In the genomic region with DNA sequence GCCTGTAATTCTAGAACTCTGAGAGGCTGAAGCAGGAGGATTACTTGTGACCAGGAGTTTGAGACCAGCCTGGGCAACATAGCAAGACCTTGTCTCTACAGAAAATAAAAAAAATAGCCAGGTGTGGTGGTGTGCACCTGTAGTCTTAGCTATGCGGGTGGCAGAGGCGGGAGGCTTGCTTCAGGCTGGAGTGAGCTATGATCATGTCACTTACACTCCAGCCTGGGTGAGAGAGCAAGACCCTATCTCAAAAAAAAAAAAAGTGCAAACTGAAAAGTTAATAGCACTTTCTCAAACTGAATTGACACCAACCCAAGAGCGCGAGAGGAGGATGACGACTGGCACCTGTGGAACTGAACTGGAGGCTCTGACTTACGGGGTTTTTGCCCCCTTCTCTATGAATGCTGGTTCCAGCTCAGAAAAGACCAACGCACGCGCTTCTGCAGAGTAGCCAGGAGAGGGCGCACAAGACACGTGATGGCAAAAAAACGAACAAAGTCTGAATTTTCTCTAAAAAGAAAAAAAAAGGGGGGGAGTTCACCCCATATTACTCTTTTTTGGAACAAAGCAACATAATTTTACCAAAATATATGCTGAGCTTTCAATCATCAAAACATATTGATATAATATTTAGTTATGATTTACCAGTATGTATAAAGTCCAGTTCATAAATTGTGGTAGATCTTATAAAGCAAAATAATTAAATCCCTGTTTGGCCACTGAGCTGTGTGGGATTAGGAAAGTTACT, we compare ENCODE assay signal across 2 cellular contexts.
TF ChIP-seq lines count a peak whose summit lies in the region.

No MANE protein-coding gene starts in this region.

TF ChIP-seq in WTC11, 78 proteins besides CTCF, POLR2A, EP300 and RAD21:
- TF ChIP-seq, protein P1, sequence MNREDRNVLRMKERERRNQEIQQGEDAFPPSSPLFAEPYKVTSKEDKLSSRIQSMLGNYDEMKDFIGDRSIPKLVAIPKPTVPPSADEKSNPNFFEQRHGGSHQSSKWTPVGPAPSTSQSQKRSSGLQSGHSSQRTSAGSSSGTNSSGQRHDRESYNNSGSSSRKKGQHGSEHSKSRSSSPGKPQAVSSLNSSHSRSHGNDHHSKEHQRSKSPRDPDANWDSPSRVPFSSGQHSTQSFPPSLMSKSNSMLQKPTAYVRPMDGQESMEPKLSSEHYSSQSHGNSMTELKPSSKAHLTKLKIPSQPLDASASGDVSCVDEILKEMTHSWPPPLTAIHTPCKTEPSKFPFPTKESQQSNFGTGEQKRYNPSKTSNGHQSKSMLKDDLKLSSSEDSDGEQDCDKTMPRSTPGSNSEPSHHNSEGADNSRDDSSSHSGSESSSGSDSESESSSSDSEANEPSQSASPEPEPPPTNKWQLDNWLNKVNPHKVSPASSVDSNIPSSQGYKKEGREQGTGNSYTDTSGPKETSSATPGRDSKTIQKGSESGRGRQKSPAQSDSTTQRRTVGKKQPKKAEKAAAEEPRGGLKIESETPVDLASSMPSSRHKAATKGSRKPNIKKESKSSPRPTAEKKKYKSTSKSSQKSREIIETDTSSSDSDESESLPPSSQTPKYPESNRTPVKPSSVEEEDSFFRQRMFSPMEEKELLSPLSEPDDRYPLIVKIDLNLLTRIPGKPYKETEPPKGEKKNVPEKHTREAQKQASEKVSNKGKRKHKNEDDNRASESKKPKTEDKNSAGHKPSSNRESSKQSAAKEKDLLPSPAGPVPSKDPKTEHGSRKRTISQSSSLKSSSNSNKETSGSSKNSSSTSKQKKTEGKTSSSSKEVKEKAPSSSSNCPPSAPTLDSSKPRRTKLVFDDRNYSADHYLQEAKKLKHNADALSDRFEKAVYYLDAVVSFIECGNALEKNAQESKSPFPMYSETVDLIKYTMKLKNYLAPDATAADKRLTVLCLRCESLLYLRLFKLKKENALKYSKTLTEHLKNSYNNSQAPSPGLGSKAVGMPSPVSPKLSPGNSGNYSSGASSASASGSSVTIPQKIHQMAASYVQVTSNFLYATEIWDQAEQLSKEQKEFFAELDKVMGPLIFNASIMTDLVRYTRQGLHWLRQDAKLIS (CRISPR knock-in tag; IDR thresholded peaks at IDR 0.05; ENCODE audit: borderline replicate concordance), result no peak
- TF ChIP-seq, protein P2, sequence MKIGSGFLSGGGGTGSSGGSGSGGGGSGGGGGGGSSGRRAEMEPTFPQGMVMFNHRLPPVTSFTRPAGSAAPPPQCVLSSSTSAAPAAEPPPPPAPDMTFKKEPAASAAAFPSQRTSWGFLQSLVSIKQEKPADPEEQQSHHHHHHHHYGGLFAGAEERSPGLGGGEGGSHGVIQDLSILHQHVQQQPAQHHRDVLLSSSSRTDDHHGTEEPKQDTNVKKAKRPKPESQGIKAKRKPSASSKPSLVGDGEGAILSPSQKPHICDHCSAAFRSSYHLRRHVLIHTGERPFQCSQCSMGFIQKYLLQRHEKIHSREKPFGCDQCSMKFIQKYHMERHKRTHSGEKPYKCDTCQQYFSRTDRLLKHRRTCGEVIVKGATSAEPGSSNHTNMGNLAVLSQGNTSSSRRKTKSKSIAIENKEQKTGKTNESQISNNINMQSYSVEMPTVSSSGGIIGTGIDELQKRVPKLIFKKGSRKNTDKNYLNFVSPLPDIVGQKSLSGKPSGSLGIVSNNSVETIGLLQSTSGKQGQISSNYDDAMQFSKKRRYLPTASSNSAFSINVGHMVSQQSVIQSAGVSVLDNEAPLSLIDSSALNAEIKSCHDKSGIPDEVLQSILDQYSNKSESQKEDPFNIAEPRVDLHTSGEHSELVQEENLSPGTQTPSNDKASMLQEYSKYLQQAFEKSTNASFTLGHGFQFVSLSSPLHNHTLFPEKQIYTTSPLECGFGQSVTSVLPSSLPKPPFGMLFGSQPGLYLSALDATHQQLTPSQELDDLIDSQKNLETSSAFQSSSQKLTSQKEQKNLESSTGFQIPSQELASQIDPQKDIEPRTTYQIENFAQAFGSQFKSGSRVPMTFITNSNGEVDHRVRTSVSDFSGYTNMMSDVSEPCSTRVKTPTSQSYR (CRISPR knock-in tag; IDR thresholded peaks at IDR 0.05), result no peak
- TF ChIP-seq JAZF1 (CRISPR knock-in tag; IDR thresholded peaks at IDR 0.05) (no peak), E2F4 (CRISPR knock-in tag; IDR thresholded peaks at IDR 0.05; ENCODE audit: borderline replicate concordance, low read depth) (no peak), TEAD1 (CRISPR knock-in tag; IDR thresholded peaks at IDR 0.05) (no peak), NFE2L1 (CRISPR knock-in tag; IDR thresholded peaks at IDR 0.05) (no peak)
- TF ChIP-seq, protein P3, sequence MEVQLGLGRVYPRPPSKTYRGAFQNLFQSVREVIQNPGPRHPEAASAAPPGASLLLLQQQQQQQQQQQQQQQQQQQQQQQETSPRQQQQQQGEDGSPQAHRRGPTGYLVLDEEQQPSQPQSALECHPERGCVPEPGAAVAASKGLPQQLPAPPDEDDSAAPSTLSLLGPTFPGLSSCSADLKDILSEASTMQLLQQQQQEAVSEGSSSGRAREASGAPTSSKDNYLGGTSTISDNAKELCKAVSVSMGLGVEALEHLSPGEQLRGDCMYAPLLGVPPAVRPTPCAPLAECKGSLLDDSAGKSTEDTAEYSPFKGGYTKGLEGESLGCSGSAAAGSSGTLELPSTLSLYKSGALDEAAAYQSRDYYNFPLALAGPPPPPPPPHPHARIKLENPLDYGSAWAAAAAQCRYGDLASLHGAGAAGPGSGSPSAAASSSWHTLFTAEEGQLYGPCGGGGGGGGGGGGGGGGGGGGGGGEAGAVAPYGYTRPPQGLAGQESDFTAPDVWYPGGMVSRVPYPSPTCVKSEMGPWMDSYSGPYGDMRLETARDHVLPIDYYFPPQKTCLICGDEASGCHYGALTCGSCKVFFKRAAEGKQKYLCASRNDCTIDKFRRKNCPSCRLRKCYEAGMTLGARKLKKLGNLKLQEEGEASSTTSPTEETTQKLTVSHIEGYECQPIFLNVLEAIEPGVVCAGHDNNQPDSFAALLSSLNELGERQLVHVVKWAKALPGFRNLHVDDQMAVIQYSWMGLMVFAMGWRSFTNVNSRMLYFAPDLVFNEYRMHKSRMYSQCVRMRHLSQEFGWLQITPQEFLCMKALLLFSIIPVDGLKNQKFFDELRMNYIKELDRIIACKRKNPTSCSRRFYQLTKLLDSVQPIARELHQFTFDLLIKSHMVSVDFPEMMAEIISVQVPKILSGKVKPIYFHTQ (CRISPR knock-in tag; IDR thresholded peaks at IDR 0.05), result no peak
TF ChIP-seq in WTC11: peak in this region for 0.

TF ChIP-seq in HepG2, 621 proteins besides CTCF, POLR2A, EP300 and RAD21 (continued from another document):
- 0 out of 2 replicates have a peak, but pooled peaks have one; percentile 32 for TF ChIP-seq ZNF362 (CRISPR knock-in tag; IDR thresholded peaks at IDR 0.05; ENCODE audit: borderline replicate concordance)
- no peak for TF ChIP-seq SNAPC2 (CRISPR knock-in tag; IDR thresholded peaks at IDR 0.05)
- no peak for TF ChIP-seq RCOR2 (CRISPR knock-in tag; IDR thresholded peaks at IDR 0.05)
TF ChIP-seq in HepG2: peak in this region for 4.
